ENCODE assay signal across 15 cellular contexts in genomic region chr9:35002623-35003022, GRCh38. TPM values are rescaled to one million over a fixed set of nuclear protein-coding genes. Genes with fewer than 3 reads are reported as not detected.
"Had no signal": no experiment of that assay in that cellular context is flagged by ENCODE, and none has a peak within 500 bp of the region (broad histone marks: within the 10 kb centered on the region; RNA-seq: fewer than 3 reads in every experiment).

No MANE protein-coding gene starts in this region.

- H3K9me3 ChIP-seq: adrenal gland, right lobe of liver, uterus had no signal

- H3K27ac ChIP-seq: adrenal gland, epithelial cell of prostate, right lobe of liver, uterus had no signal

- H3K36me3 ChIP-seq: adrenal gland, right lobe of liver, uterus had no signal

- H3K4me1 ChIP-seq: adrenal gland, uterus had no signal

- H3K27me3 ChIP-seq: adrenal gland, right lobe of liver, uterus had no signal

- DNase-seq: activated CD8-positive, alpha-beta memory T cell treated with anti-CD3 and anti-CD28 coated beads, Interleukin-2, amount 50 U/mL, for 4 hours; activated naive CD4-positive, alpha-beta T cell treated with anti-CD3 and anti-CD28 coated beads, Interleukin-2, amount 10 ng/mL, durations not matched to agents 7 days and 5 days; cortex of kidney; effector memory CD4-positive, alpha-beta T cell; immature natural killer cell; left cardiac atrium; naive thymus-derived CD8-positive, alpha-beta T cell; right lobe of liver; stimulated activated naive CD4-positive, alpha-beta T cell treated with Interleukin-2 at 50 U/mL for 16 hours; SW 1271; uterus had no signal

- ATAC-seq: left cardiac atrium; naive thymus-derived CD8-positive, alpha-beta T cell; right lobe of liver had no signal

- H3K4me3 ChIP-seq: adrenal gland, lung, right lobe of liver, uterus had no signal

RNA-seq across cellular contexts. Expression of gene PHF24, which starts 44.5 kb away (rescaled TPM):
- total RNA-seq: mononuclear cell; naive thymus-derived CD8-positive, alpha-beta T cell had no signal
- polyA plus RNA-seq: immature natural killer cell; naive thymus-derived CD8-positive, alpha-beta T cell had no signal
